24 cellular contexts compared by ENCODE assay signal in the genomic region with DNA sequence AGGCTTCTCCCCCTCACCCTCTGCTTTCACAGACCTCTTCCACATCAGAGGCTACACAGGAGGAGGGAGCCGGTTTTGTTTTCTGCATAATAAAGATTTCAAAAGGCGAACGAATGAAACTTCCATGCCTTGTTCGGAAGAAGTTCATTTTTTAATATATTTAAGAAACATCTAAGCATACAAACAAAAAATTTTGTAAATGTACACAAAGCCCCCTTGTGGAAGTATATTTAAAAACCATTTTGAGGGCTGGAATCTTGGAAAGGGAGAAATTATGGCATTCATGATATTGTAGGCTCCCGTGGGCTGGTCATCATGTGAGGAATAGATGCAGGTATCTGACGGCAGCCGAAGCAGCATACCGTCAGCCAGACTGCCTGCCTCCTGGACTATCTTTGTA.
DNase-seq lines count a peak whose midpoint lies in the region; ATAC-seq, FAIRE-seq and TF ChIP-seq lines count a peak whose summit lies in the region.
"Had no signal": no experiment of that assay in that cellular context is flagged by ENCODE, and none has a peak within 500 bp of the region (broad histone marks: within the 10 kb centered on the region; RNA-seq: fewer than 3 reads in every experiment).

No MANE protein-coding gene starts in this region.

- H3K9me3 Mint-ChIP-seq in astrocyte (ENCODE audit: unreplicated experiment) = peaks cover 5% of the 10 kb centered on the region
- H3K9me3 Mint-ChIP-seq: activated T-helper 17 cell treated with anti-CD3 and anti-CD28 coated beads, Interleukin-2, amount 50 U/mL, for 72 hours had no signal

- H4K91ac ChIP-seq in IMR-90 (ENCODE audit: insufficient read depth, low read depth, low read length) = no peak overlapping the region

- H3K14ac ChIP-seq in IMR-90 (replicated peaks; ENCODE audit: low read depth, low read length) = no peak overlapping the region

- H2AK9ac ChIP-seq in IMR-90 (replicated peaks; ENCODE audit: low read depth, low read length, poor library complexity) = no peak overlapping the region

- TF ChIP-seq POLR2A in IMR-90 (IDR thresholded peaks at IDR 0.05; ENCODE audit: low read depth, low read length) = no peak

- H4K5ac ChIP-seq in IMR-90 (ENCODE audit: low read depth, low read length) = no peak overlapping the region

- no peak for TF ChIP-seq RAD21 in IMR-90 (IDR thresholded peaks at IDR 0.05; ENCODE audit: low read length)

- no peak overlapping the region for H3K23ac ChIP-seq in IMR-90 (ENCODE audit: low read depth, low read length)

- no peaks in the 10 kb centered on the region; the same call in 1 of the 2 replicates for H3K4me1 ChIP-seq in IMR-90 (ENCODE audit: control insufficient read depth, insufficient read depth, low read length)
- peaks cover 5% of the 10 kb centered on the region for H3K4me1 ChIP-seq in astrocyte (ENCODE audit: insufficient read depth, low read length)
- peaks cover 24% of the 10 kb centered on the region for H3K4me1 ChIP-seq in mesodermal cell (ENCODE audit: control insufficient read depth, insufficient read depth, low read length, poor library complexity, severe bottlenecking)
- H3K4me1 ChIP-seq: prostate gland, uterus had no signal

- H4K20me1 ChIP-seq in IMR-90 (ENCODE audit: insufficient read depth, low read length) (no peaks in the 10 kb centered on the region), astrocyte (ENCODE audit: insufficient read depth, low read length) (no peaks in the 10 kb centered on the region)

- H4K8ac ChIP-seq in IMR-90 (ENCODE audit: low read depth in 2 of 2, low read length in 2 of 2) = no peak overlapping the region

- H2BK5ac ChIP-seq in IMR-90 (ENCODE audit: low read depth, low read length, poor library complexity, severe bottlenecking) = no peak overlapping the region

- H3K18ac ChIP-seq in IMR-90 (ENCODE audit: low read depth, low read length) = no peak overlapping the region

- H3K36me3 Mint-ChIP-seq in astrocyte (ENCODE audit: low read depth, unreplicated experiment) = no peaks in the 10 kb centered on the region
- H3K36me3 Mint-ChIP-seq: activated naive CD8-positive, alpha-beta T cell treated with anti-CD3 and anti-CD28 coated beads, Interleukin-2, amount 10 ng/mL, durations not matched to agents 7 days and 5 days had no signal

- DNase-seq in AG10803 (ENCODE audit: low read depth) = no peak
- DNase-seq in IMR-90 = no peak
- no peak for DNase-seq in astrocyte (ENCODE audit: low read depth)
- no peak for DNase-seq in anterior cingulate cortex (lab: John Stamatoyannopoulos, UW)
- no peak for DNase-seq in NK-92 treated with Interleukin-12 subunit alpha and Interleukin-12 subunit beta, amount 100 ng/mL, for 24 hours (lab: John Stamatoyannopoulos, UW)
- no peak for DNase-seq in activated CD4-positive, alpha-beta T cell treated with anti-CD3 and anti-CD28 coated beads for 1 hour
- DNase-seq: activated naive CD8-positive, alpha-beta T cell treated with anti-CD3 and anti-CD28 coated beads, Interleukin-2, amount 10 ng/mL, durations not matched to agents 7 days and 5 days; AML-193; caudate nucleus; effector CD8-positive, alpha-beta T cell; islet precursor cell; naive thymus-derived CD8-positive, alpha-beta T cell; NCI-H146; NCI-H446; SIG-M5; stimulated activated CD4-positive, alpha-beta T cell treated with anti-CD3 and anti-CD28 coated beads, Interleukin-4, amount 100 ng/mL, for 1 hour; T-helper 17 cell; uterus had no signal

- H3K4me3 Mint-ChIP-seq in astrocyte (ENCODE audit: unreplicated experiment) = no peak overlapping the region
- H3K4me3 Mint-ChIP-seq: activated naive CD8-positive, alpha-beta T cell treated with anti-CD3 and anti-CD28 coated beads, Interleukin-2, amount 10 ng/mL, durations not matched to agents 7 days and 5 days; activated T-helper 17 cell treated with anti-CD3 and anti-CD28 coated beads, Interleukin-2, amount 50 U/mL, for 72 hours; T-helper 17 cell had no signal

- CTCF ChIA-PET in IMR-90 (lab: Yijun Ruan, JAX) = interaction anchor here (0.6 to 0.7 kb wide), 3 partner anchors 133 to 1323 kb away, joined by 3 to 4 read pairs (median 3); no protein-coding TSS in a partner anchor

- H2AK5ac ChIP-seq in IMR-90 (ENCODE audit: low read depth, low read length) = no peak overlapping the region

- no peak overlapping the region for H3K9ac ChIP-seq in IMR-90 (ENCODE audit: low read depth, low read length)
- H3K9ac ChIP-seq in astrocyte (ENCODE audit: low read length) = no peak overlapping the region

- H3K56ac ChIP-seq in IMR-90 (ENCODE audit: extremely low read depth, insufficient read depth, low read length) = no peak overlapping the region

- no peak overlapping the region for H2BK120ac ChIP-seq in IMR-90 (ENCODE audit: low read depth, low read length)

- peaks cover 11% of the 10 kb centered on the region for H3K4me1 Mint-ChIP-seq in astrocyte (ENCODE audit: low read depth, unreplicated experiment)
- H3K4me1 Mint-ChIP-seq: activated naive CD8-positive, alpha-beta T cell treated with anti-CD3 and anti-CD28 coated beads, Interleukin-2, amount 10 ng/mL, durations not matched to agents 7 days and 5 days; activated T-helper 17 cell treated with anti-CD3 and anti-CD28 coated beads, Interleukin-2, amount 50 U/mL, for 72 hours; naive thymus-derived CD8-positive, alpha-beta T cell; T-helper 17 cell had no signal

- H3K4me3 ChIP-seq in AG10803 (ENCODE audit: low read length) = no peak overlapping the region
- no peak overlapping the region for H3K4me3 ChIP-seq in IMR-90 (ENCODE audit: insufficient read depth, low read depth, low read length)
- no peak overlapping the region for H3K4me3 ChIP-seq in astrocyte (ENCODE audit: insufficient read depth, low read depth, low read length)
- no peak overlapping the region for H3K4me3 ChIP-seq in mesodermal cell (ENCODE audit: extremely low read depth, insufficient read depth, low read length, poor library complexity, severe bottlenecking)
- H3K4me3 ChIP-seq: prostate gland, skin epidermis, uterus had no signal

- WGBS in IMR-90 (ENCODE audit: extremely low coverage in 2 of 2, insufficient read length in 1 of 2), 2 experiments = no CpG with 5 or more reads among the region's 8 CpGs
- WGBS in mesodermal cell (ENCODE audit: insufficient coverage in 2 of 2), 2 experiments = 58 to 62% methylated on average over 3 to 4 of the region's 8 CpGs

- ATAC-seq in IMR-90 (ENCODE audit: low read depth) (no peak), GM19324 (IDR thresholded peaks at IDR 0.05; ENCODE audit: low FRiP score, unreplicated experiment) (no peak)
- ATAC-seq: activated T-helper 17 cell treated with anti-CD3 and anti-CD28 coated beads, Interleukin-2, amount 50 U/mL, for 72 hours; naive thymus-derived CD8-positive, alpha-beta T cell; T-helper 17 cell had no signal

- FAIRE-seq in astrocyte (lab: Jason Lieb, UNC) = no peak
- FAIRE-seq: G401.6 had no signal

- BruUV-seq in IMR-90 (replicated peaks; lab: Mats Ljungman, UMichigan) = no TSS peak

- in situ Hi-C loops in IMR-90 (cut with MboI; ENCODE audit: low sequenced_read_pairs) = no loop called here

- H2BK15ac ChIP-seq in IMR-90 (ENCODE audit: low read depth, low read length) = no peak overlapping the region

- no peaks in the 10 kb centered on the region for H3K27me3 ChIP-seq in IMR-90 (ENCODE audit: control insufficient read depth, insufficient read depth, low read length)
- no peaks in the 10 kb centered on the region for H3K27me3 ChIP-seq in astrocyte (ENCODE audit: insufficient read depth, low read length)

- H3K9me1 ChIP-seq in IMR-90 (ENCODE audit: insufficient read depth, low read length) = no peaks in the 10 kb centered on the region

- H3K4ac ChIP-seq in IMR-90 (ENCODE audit: low read depth, low read length) = no peak overlapping the region

- H3K27ac Mint-ChIP-seq in astrocyte (ENCODE audit: unreplicated experiment) = no peak overlapping the region
- H3K27ac Mint-ChIP-seq: activated naive CD8-positive, alpha-beta T cell treated with anti-CD3 and anti-CD28 coated beads, Interleukin-2, amount 10 ng/mL, durations not matched to agents 7 days and 5 days; activated T-helper 17 cell treated with anti-CD3 and anti-CD28 coated beads, Interleukin-2, amount 50 U/mL, for 72 hours; T-helper 17 cell had no signal

- intact Hi-C loops in IMR-90 (cut with micrococcal nuclease) = loop anchor here (10.0 kb wide), 1 partner anchor 358 kb away; no protein-coding TSS in a partner anchor

- H3K4me2 ChIP-seq in IMR-90 (ENCODE audit: low read depth, low read length) (no peak overlapping the region), astrocyte (ENCODE audit: low read length) (no peak overlapping the region)

- TF ChIP-seq CTCF in AG10803 (conservative IDR thresholded peaks at IDR 0.05; ENCODE audit: low read length) (peak; percentile 23), IMR-90 (conservative IDR thresholded peaks at IDR 0.05; ENCODE audit: low read depth, low read length) (0 out of 2 replicates have a peak, but pooled peaks have one; percentile 10), astrocyte (IDR thresholded peaks at IDR 0.05; ENCODE audit: insufficient read depth, low read depth, low read length) (peak; percentile 16)

- H3K27ac ChIP-seq in IMR-90 (ENCODE audit: insufficient read depth, low read length) (no peak overlapping the region), astrocyte (ENCODE audit: low read depth, low read length) (no peak overlapping the region), mesodermal cell (ENCODE audit: low read depth, low read length, severe bottlenecking) (peak overlapping the region; percentile 5)
- H3K27ac ChIP-seq: prostate gland, skin epidermis, uterus had no signal

- POLR2A ChIA-PET in IMR-90 (lab: Charles Lee; ENCODE audit: unreplicated experiment) = no interaction called here

- no peaks in the 10 kb centered on the region for H3K79me1 ChIP-seq in IMR-90 (ENCODE audit: low read depth in 1 of 2, low read length in 2 of 2)

- H3K9me3 ChIP-seq in IMR-90 (ENCODE audit: control insufficient read depth, insufficient read depth, low read length) = no peaks in the 10 kb centered on the region
- no peaks in the 10 kb centered on the region for H3K9me3 ChIP-seq in astrocyte (ENCODE audit: insufficient read depth, low read depth, low read length)
- H3K9me3 ChIP-seq in mesodermal cell (ENCODE audit: control insufficient read depth, low read length) = no peaks in the 10 kb centered on the region
- H3K9me3 ChIP-seq: prostate gland, uterus had no signal

- no peak overlapping the region for H2BK20ac ChIP-seq in IMR-90 (ENCODE audit: low read depth, low read length)

- dilution Hi-C loops in IMR-90 (cut with HindIII; ENCODE audit: low sequenced_read_pairs, unreplicated experiment) = no loop called here

- H2AFZ ChIP-seq in IMR-90 (replicated peaks; ENCODE audit: low read length, poor library complexity) (no peak overlapping the region), astrocyte (ENCODE audit: low read depth, low read length) (no peak overlapping the region)

- H3K27me3 Mint-ChIP-seq in astrocyte (ENCODE audit: low read depth, unreplicated experiment) = no peaks in the 10 kb centered on the region

- H3K79me2 ChIP-seq in astrocyte (ENCODE audit: insufficient read depth, low read length) = no peaks in the 10 kb centered on the region

- H3K36me3 ChIP-seq in IMR-90 (ENCODE audit: control insufficient read depth, insufficient read depth, low read length) (no peaks in the 10 kb centered on the region), astrocyte (ENCODE audit: insufficient read depth, low read length) (no peaks in the 10 kb centered on the region), mesodermal cell (ENCODE audit: control insufficient read depth, insufficient read depth, low read length) (no peaks in the 10 kb centered on the region)
- H3K36me3 ChIP-seq: prostate gland, uterus had no signal

TF ChIP-seq in IMR-90, 13 proteins besides CTCF, POLR2A, EP300 and RAD21 (continues in another document):
- no peak for TF ChIP-seq MAFK (IDR thresholded peaks at IDR 0.05; ENCODE audit: low read depth, low read length)
